Comparison of ENCODE assay signal across 13 cellular contexts in the genomic region with DNA sequence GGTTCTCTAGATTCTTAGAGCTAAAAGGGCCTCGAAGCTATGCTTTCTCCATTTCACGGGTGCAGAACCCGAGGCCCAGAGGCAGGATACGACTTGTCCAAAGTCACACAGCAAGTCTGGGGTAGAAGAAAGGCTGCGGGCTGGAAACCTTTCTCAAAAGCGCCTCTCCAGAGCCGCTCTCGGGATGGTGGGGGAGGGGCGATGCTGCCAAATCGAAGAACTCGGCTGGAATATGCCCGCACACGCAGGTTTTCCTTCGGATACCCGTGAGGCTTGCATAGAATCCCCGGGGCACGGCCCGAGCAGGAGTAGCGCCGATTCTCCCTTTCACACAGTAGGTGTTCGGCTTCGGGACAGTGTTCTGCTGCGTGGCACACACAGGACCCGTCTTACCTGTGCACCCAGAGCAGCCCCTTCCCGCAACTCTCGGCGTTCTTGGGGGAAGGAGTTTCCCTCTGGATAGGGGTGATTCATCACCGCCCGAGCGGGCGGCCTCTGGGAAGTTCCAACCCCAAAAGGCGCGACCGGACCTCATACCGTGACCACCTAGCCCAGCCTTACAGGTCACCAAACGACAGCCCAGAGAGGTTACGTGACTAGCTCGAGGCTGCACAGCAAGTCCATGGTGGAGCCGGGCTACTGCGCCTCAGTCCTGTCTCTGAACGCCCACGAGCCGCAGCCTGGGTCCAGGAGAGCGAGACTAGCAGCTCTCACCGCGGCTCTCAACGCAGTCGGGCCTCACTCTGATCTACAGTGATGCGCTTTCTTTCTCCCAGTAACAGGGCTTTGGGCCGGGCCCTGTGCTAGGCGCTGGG. TPM values are rescaled to one million over a fixed set of nuclear protein-coding genes. Genes with fewer than 3 reads are reported as not detected.
A peak's percentile ranks its signal among the peaks of the same experiment; 100 is the strongest.
DNase-seq lines count a peak whose midpoint lies in the region; ATAC-seq, FAIRE-seq and TF ChIP-seq lines count a peak whose summit lies in the region.
"Had no signal": no experiment of that assay in that cellular context is flagged by ENCODE, and none has a peak within 500 bp of the region (broad histone marks: within the 10 kb centered on the region; RNA-seq: fewer than 3 reads in every experiment).

No MANE protein-coding gene starts in this region.

- TF ChIP-seq CTCF in WTC11 (IDR thresholded peaks at IDR 0.05) = no peak
- TF ChIP-seq CTCF in keratinocyte (optimal IDR thresholded peaks at IDR 0.05 in 1 of 3, IDR thresholded peaks at IDR 0.05 in 1 of 3, conservative IDR thresholded peaks at IDR 0.05 in 1 of 3; ENCODE audit: extremely low read depth in 1 of 3, insufficient read depth in 2 of 3, low read length in 3 of 3) = no peak
- TF ChIP-seq CTCF in tibial nerve (IDR thresholded peaks at IDR 0.05) = no peak

- peaks cover 0 to 13% (median 0%) of the 10 kb centered on the region in 7 donors for H3K9me3 Mint-ChIP-seq in CD4-positive, CD25-positive, alpha-beta regulatory T cell
- no peaks in the 10 kb centered on the region for H3K9me3 Mint-ChIP-seq in WTC11

- CTCF ChIA-PET in WTC11 (lab: Charles Lee) = no interaction called here

- no peaks in the 10 kb centered on the region for H3K79me2 ChIP-seq in keratinocyte (ENCODE audit: control insufficient read depth, insufficient read depth, low read length)

- peak overlapping the region; percentile 74 for H3K4me2 ChIP-seq in keratinocyte (ENCODE audit: control insufficient read depth, extremely low read depth, insufficient read depth, low read depth, low read length)

- peaks cover 48% of the 10 kb centered on the region for H3K27me3 ChIP-seq in CD4-positive, CD25-positive, alpha-beta regulatory T cell (ENCODE audit: control insufficient read depth, insufficient read depth, low read length)
- H3K27me3 ChIP-seq in keratinocyte (ENCODE audit: control insufficient read depth, extremely low read depth, insufficient read depth, low read length) (peaks cover 98% of the 10 kb centered on the region), tibial nerve (peaks cover 22 to 100% of the 10 kb centered on the region in 2 donors)

- H3K36me3 ChIP-seq in CD4-positive, CD25-positive, alpha-beta regulatory T cell (ENCODE audit: control insufficient read depth, insufficient read depth, low read length) = no peaks in the 10 kb centered on the region
- H3K36me3 ChIP-seq in keratinocyte (ENCODE audit: control insufficient read depth in 2 of 2, extremely low read depth in 1 of 2, insufficient read depth in 2 of 2, low read length in 2 of 2) (no peaks in the 10 kb centered on the region), tibial nerve (no peaks in the 10 kb centered on the region)
- H3K36me3 ChIP-seq: gastrocnemius medialis, upper lobe of left lung had no signal

- no peak for TF ChIP-seq EP300 in tibial nerve (IDR thresholded peaks at IDR 0.05)

- peaks cover 4 to 16% of the 10 kb centered on the region in 2 experiments for H3K9me3 ChIP-seq in CD4-positive, CD25-positive, alpha-beta regulatory T cell (ENCODE audit: control insufficient read depth in 2 of 2, low read length in 2 of 2)
- H3K9me3 ChIP-seq in keratinocyte (ENCODE audit: control insufficient read depth, low read depth, low read length) = no peaks in the 10 kb centered on the region
- peaks cover 0 to 3% (median 0%) of the 10 kb centered on the region in 4 donors for H3K9me3 ChIP-seq in tibial nerve
- H3K9me3 ChIP-seq: Caco-2, gastrocnemius medialis had no signal

- TF ChIP-seq POLR2A in GM19099 (IDR thresholded peaks at IDR 0.05; ENCODE audit: extremely low read depth, insufficient read length, low read depth) = peak; percentile 50
- TF ChIP-seq POLR2A in tibial nerve (IDR thresholded peaks at IDR 0.05) = no peak

- no peak for DNase-seq in CD4-positive, CD25-positive, alpha-beta regulatory T cell
- DNase-seq in WTC11 (ENCODE audit: low spot score) = peak; percentile 45
- no peak for DNase-seq in keratinocyte (ENCODE audit: low read depth, low spot score)
- no peak for DNase-seq in superior temporal gyrus (ENCODE audit: extremely low spot score)
- no peak for DNase-seq in C1 segment of cervical spinal cord (lab: John Stamatoyannopoulos, UW)
- no peak for DNase-seq in tibial nerve (ENCODE audit: low spot score in 2 of 2)
- DNase-seq: Caco-2; gastrocnemius medialis; stimulated activated CD4-positive, alpha-beta T cell treated with anti-CD3 and anti-CD28 coated beads, Interleukin-2, amount 100 ng/mL, for 48 hours had no signal

- POLR2A ChIA-PET in WTC11 (lab: Charles Lee) = interaction anchor here (0.7 kb wide), 1 partner anchor 8 kb away, joined by 3 read pairs; no protein-coding TSS in a partner anchor

- H3K9ac ChIP-seq in keratinocyte (ENCODE audit: control insufficient read depth, extremely low read depth, insufficient read depth, low read length) = peak overlapping the region; percentile 19

- ATAC-seq in CD4-positive, CD25-positive, alpha-beta regulatory T cell (ENCODE audit: low read depth in 2 of 2) = no peak
- ATAC-seq in WTC11 = no peak
- ATAC-seq in HG02885 (IDR thresholded peaks at IDR 0.05; ENCODE audit: poor library complexity, unreplicated experiment) = no peak
- ATAC-seq: gastrocnemius medialis had no signal

- H3K9me1 ChIP-seq in keratinocyte (ENCODE audit: control insufficient read depth, extremely low read depth, insufficient read depth, low read length) = no peaks in the 10 kb centered on the region

- H3K4me1 ChIP-seq in CD4-positive, CD25-positive, alpha-beta regulatory T cell (ENCODE audit: control insufficient read depth, insufficient read depth, low read length, poor library complexity, severe bottlenecking) = peaks cover 64% of the 10 kb centered on the region
- H3K4me1 ChIP-seq in keratinocyte (ENCODE audit: control insufficient read depth, extremely low read depth, insufficient read depth, low read length) (peaks cover 12% of the 10 kb centered on the region), tibial nerve (peaks cover 0 to 65% (median 36%) of the 10 kb centered on the region in 4 donors)

- WGBS in tibial nerve, 2 donors = 3% methylated on average over 23 to 46 of the region's 51 CpGs

- H3K27me3 Mint-ChIP-seq in CD4-positive, CD25-positive, alpha-beta regulatory T cell = peaks cover 88% of the 10 kb centered on the region
- H3K27me3 Mint-ChIP-seq in WTC11 (ENCODE audit: low read depth) = peaks cover 99% of the 10 kb centered on the region

- H3K4me1 Mint-ChIP-seq in CD4-positive, CD25-positive, alpha-beta regulatory T cell = peaks cover 0 to 60% (median 15%) of the 10 kb centered on the region in 4 donors
- peaks cover 54% of the 10 kb centered on the region for H3K4me1 Mint-ChIP-seq in WTC11

- peak overlapping the region; percentile 18 to 75 (median 48) for H3K4me3 Mint-ChIP-seq in CD4-positive, CD25-positive, alpha-beta regulatory T cell
- H3K4me3 Mint-ChIP-seq in WTC11 = peak overlapping the region; percentile 87

- peaks cover under 1% of the 10 kb centered on the region for H4K20me1 ChIP-seq in keratinocyte (ENCODE audit: control insufficient read depth, extremely low read depth, insufficient read depth, low read length)

- dilution Hi-C loops in keratinocyte (cut with MboI; ENCODE audit: extremely low pct_ligation_motif_present, low sequenced_read_pairs) = no loop called here

- no peak overlapping the region for H2AFZ ChIP-seq in keratinocyte (ENCODE audit: control insufficient read depth, low read length)

- no peak overlapping the region for H3K27ac Mint-ChIP-seq in CD4-positive, CD25-positive, alpha-beta regulatory T cell
- H3K27ac Mint-ChIP-seq in WTC11 = no peak overlapping the region

- H3K4me3 ChIP-seq in CD4-positive, CD25-positive, alpha-beta regulatory T cell (ENCODE audit: low read depth, low read length) = no peak overlapping the region
- H3K4me3 ChIP-seq in keratinocyte (ENCODE audit: control insufficient read depth in 2 of 3, extremely low read depth in 1 of 3, insufficient read depth in 2 of 3, low read depth in 1 of 3, low read length in 3 of 3) = peak overlapping the region; percentile 3 to 48 (median 41)
- peak overlapping the region in 1 of 4 donors; percentile 6 for H3K4me3 ChIP-seq in tibial nerve
- H3K4me3 ChIP-seq: gastrocnemius medialis, SK-N-MC, upper lobe of left lung had no signal

- no peak overlapping the region for H3K27ac ChIP-seq in CD4-positive, CD25-positive, alpha-beta regulatory T cell (ENCODE audit: insufficient read depth, low read length, poor library complexity, severe bottlenecking)
- H3K27ac ChIP-seq in keratinocyte (ENCODE audit: control insufficient read depth, insufficient read depth, low read length) = no peak overlapping the region
- no peak overlapping the region for H3K27ac ChIP-seq in tibial nerve
- H3K27ac ChIP-seq: gastrocnemius medialis, SK-N-MC, upper lobe of left lung had no signal

- no peak for FAIRE-seq in keratinocyte (lab: Jason Lieb, UNC)

- no peaks in the 10 kb centered on the region for H3K36me3 Mint-ChIP-seq in CD4-positive, CD25-positive, alpha-beta regulatory T cell
- H3K36me3 Mint-ChIP-seq in WTC11 = no peaks in the 10 kb centered on the region

TF ChIP-seq in WTC11, 78 proteins besides CTCF, POLR2A, EP300 and RAD21 (continues in another document):
- TF ChIP-seq TP53 (CRISPR knock-in tag; IDR thresholded peaks at IDR 0.05) = no peak

RNA-seq across cellular contexts. Expression of a gene that starts 4.1 kb away (rescaled TPM):
- total RNA-seq in CD4-positive, CD25-positive, alpha-beta regulatory T cell = 0.94 TPM
- under 1 TPM in 2 of 4 donors, not detected in 2; 0.02 to 0.15 TPM for polyA plus RNA-seq in CD4-positive, CD25-positive, alpha-beta regulatory T cell
- total RNA-seq in WTC11 (2021) = 3.5 to 6.6 TPM (median 4.4 TPM) in 3 replicates
- not detected in 3 replicates for polyA plus RNA-seq in keratinocyte
- polyA plus RNA-seq in keratinocyte (2011; ENCODE audit: low read depth) = not detected
- not detected in 2 replicates for polyA plus RNA-seq in keratinocyte (2011; cell fraction: cytosol; rRNA removed)
- polyA plus RNA-seq in keratinocyte (2011; cell fraction: nucleus; rRNA removed) = not detected in 2 replicates
- not detected in 2 replicates for polyA plus RNA-seq in keratinocyte (2012; ENCODE audit: low replicate concordance)
- not detected in 3 replicates for polyA minus RNA-seq in keratinocyte
- polyA minus RNA-seq in keratinocyte (2011; cell fraction: cytosol; rRNA and poly(A)+ RNA removed) = not detected
- polyA minus RNA-seq in keratinocyte (2011; cell fraction: nucleus; rRNA and poly(A)+ RNA removed) = not detected in 2 replicates
- total RNA-seq in tibial nerve = not detected
- total RNA-seq: Caco-2 had no signal
